33 cellular contexts compared by ENCODE assay signal in genomic region chr10:125637496-125637895, GRCh38. TPM values are rescaled to one million over a fixed set of nuclear protein-coding genes. Genes with fewer than 3 reads are reported as not detected.
"Had no signal": no experiment of that assay in that cellular context is flagged by ENCODE, and none has a peak within 500 bp of the region (broad histone marks: within the 10 kb centered on the region; RNA-seq: fewer than 3 reads in every experiment).

No MANE protein-coding gene starts in this region.

- H3K9me3 ChIP-seq: esophagus squamous epithelium, gastrocnemius medialis, heart right ventricle, left lung, lower lobe of right lung, mucosa of descending colon had no signal

- ATAC-seq: gastrocnemius medialis, heart right ventricle, left cardiac atrium, left lung, left ventricle myocardium superior, lower lobe of right lung, mucosa of descending colon had no signal

- H3K36me3 ChIP-seq: esophagus squamous epithelium, gastrocnemius medialis, heart right ventricle, left lung, lower lobe of right lung had no signal

- H3K4me3 ChIP-seq: coronary artery, dorsolateral prefrontal cortex, esophagus squamous epithelium, gastrocnemius medialis, heart right ventricle, left lung, lower lobe of right lung, mucosa of descending colon had no signal

- H3K4me3 Mint-ChIP-seq: immature natural killer cell, mesothelial cell of epicardium had no signal

- H3K9me3 Mint-ChIP-seq: immature natural killer cell had no signal

- H3K27ac ChIP-seq: coronary artery, dorsolateral prefrontal cortex, esophagus squamous epithelium, gastrocnemius medialis, heart right ventricle, left lung, lower lobe of right lung had no signal

- H3K27ac Mint-ChIP-seq: immature natural killer cell, mesothelial cell of epicardium, naive B cell had no signal

- H3K4me1 ChIP-seq: esophagus squamous epithelium, gastrocnemius medialis, heart right ventricle, left lung, lower lobe of right lung had no signal

- H3K36me3 Mint-ChIP-seq: immature natural killer cell, mesothelial cell of epicardium, naive B cell had no signal

- H3K4me1 Mint-ChIP-seq: immature natural killer cell, naive B cell had no signal

- H3K27me3 ChIP-seq: left lung had no signal

- FAIRE-seq: colon, endothelial cell of umbilical vein had no signal

- DNase-seq: dermis blood vessel endothelial cell; dorsolateral prefrontal cortex; effector CD4-positive, alpha-beta T cell; effector memory CD4-positive, alpha-beta T cell; esophagus squamous epithelium; foreskin fibroblast; foreskin melanocyte; gastrocnemius medialis; glutamatergic neuron; head of caudate nucleus; heart right ventricle; hippocampal formation; immature natural killer cell; islet precursor cell; left cardiac atrium; left lung; left ventricle myocardium superior; lower lobe of right lung; mesenchymal stem cell; mucosa of descending colon; naive B cell had no signal

RNA-seq across cellular contexts. Expression of gene TEX36, which starts 45.5 kb away (rescaled TPM):
- total RNA-seq: dermis blood vessel endothelial cell, dorsolateral prefrontal cortex, endothelial cell of umbilical vein, epithelial cell of proximal tubule, esophagus squamous epithelium, gastrocnemius medialis, glomerular endothelial cell, heart right ventricle, kidney epithelial cell, left cardiac atrium, left ventricle myocardium superior, lower leg skin, lower lobe of right lung, lung microvascular endothelial cell, mesenteric fat pad, mesothelial cell of epicardium, mucosa of descending colon, myocyte had no signal
- polyA plus RNA-seq: endothelial cell of umbilical vein, esophagus, heart right ventricle, immature natural killer cell had no signal
